8 cellular contexts compared by ENCODE assay signal in genomic region chr19:18322759-18323460, GRCh38. TPM values are rescaled to one million over a fixed set of nuclear protein-coding genes. Genes with fewer than 3 reads are reported as not detected.
DNase-seq lines count a peak whose midpoint lies in the region; ATAC-seq, FAIRE-seq and TF ChIP-seq lines count a peak whose summit lies in the region.

LSM4 (minus strand) TSS chr19:18323076; CDS start chr19:18323020, 56 bp downstream.

- H3K27me3 ChIP-seq in psoas muscle (ENCODE audit: insufficient read depth in 3 of 3, low read length in 2 of 3): no peaks in the 10 kb centered on the region

- H3K36me3 ChIP-seq in psoas muscle (ENCODE audit: insufficient read depth in 1 of 2, low read depth in 1 of 2): no peaks in the 10 kb centered on the region

- peak; percentile 68 for ATAC-seq in GM18499 (IDR thresholded peaks at IDR 0.05; ENCODE audit: insufficient read depth, unreplicated experiment)
- ATAC-seq in HG02943 (IDR thresholded peaks at IDR 0.05; ENCODE audit: low read depth, unreplicated experiment): peak; percentile 86
- ATAC-seq in left ventricle myocardium superior: peak; percentile 96
- ATAC-seq in psoas muscle: peak; percentile 93 to 97 (median 96)

- peak; percentile 25 for TF ChIP-seq CTCF in psoas muscle (IDR thresholded peaks at IDR 0.05)

- H3K4me3 ChIP-seq in psoas muscle: peak within 1 kb of the TSS; percentile 85

- WGBS in psoas muscle, 3 donors: 0% methylated on average over 65 to 75 of the region's 75 CpGs

- intact Hi-C loops in left ventricle myocardium superior (cut with micrococcal nuclease) (loop anchor here (10.0 kb wide), 1 partner anchor 118 kb away; the partner anchor contains the start of gene RAB3A), psoas muscle (cut with DNase I) (loop anchor here (1.0 to 2.0 kb wide), 2 partner anchors 44 to 118 kb away; partner anchors contain the start of gene RAB3A (in 1 of the 2))

- peaks cover 38% of the 10 kb centered on the region for H3K4me1 ChIP-seq in psoas muscle

- H3K27ac ChIP-seq in angular gyrus (ENCODE audit: low read depth, low read length) (peak within 1 kb of the TSS; percentile 95), psoas muscle (peak within 1 kb of the TSS; percentile 89)

- FAIRE-seq in urothelium cell line (lab: Jason Lieb, UNC): peak; percentile 87

- H3K9me3 ChIP-seq in psoas muscle: no peaks in the 10 kb centered on the region

- DNase-seq in NCI-H187 (lab: John Stamatoyannopoulos, UW): peak; percentile 83 to 92
- peak; percentile 98 to 99 (median 99) for DNase-seq in T-helper 2 cell
- DNase-seq in left ventricle myocardium superior: peak; percentile 99
- DNase-seq in psoas muscle: peak; percentile 99
- peak; percentile 96 for DNase-seq in urothelium cell line (ENCODE audit: low spot score)

RNA-seq across cellular contexts. Expression of gene LSM4, which starts in this region (rescaled TPM):
- total RNA-seq in left ventricle myocardium superior: 98.0 TPM
- total RNA-seq in psoas muscle: 100 to 1,000 TPM in 2 of 4 donors, 10 to 100 TPM in 2; 87.9 to 136 (median 112) TPM
- polyA plus RNA-seq in psoas muscle: 100 to 1,000 TPM; 118 to 215 (median 139) TPM

Comparison
In these comparisons a context has a peak if more than half of its experiments do, and no peak if none do; other contexts are left out.
1. Peak in every context shown above with its lines: DNase-seq, ATAC-seq, H3K4me3 ChIP-seq and H3K27ac ChIP-seq.